ENCODE assay signal across 26 cellular contexts in genomic region chr5:108238936-108239887, GRCh38.
A peak's percentile ranks its signal among the peaks of the same experiment; 100 is the strongest.
DNase-seq lines count a peak whose midpoint lies in the region; ATAC-seq and TF ChIP-seq lines count a peak whose summit lies in the region.
"Had no signal": no experiment of that assay in that cellular context is flagged by ENCODE, and none has a peak within 500 bp of the region (broad histone marks: within the 10 kb centered on the region; RNA-seq: fewer than 3 reads in every experiment).

No MANE protein-coding gene starts in this region.

- H3F3A ChIP-seq in GM23338 (replicated peaks; ENCODE audit: low read depth), result no peaks in the 10 kb centered on the region

- peaks cover 8% of the 10 kb centered on the region; the same call in 1 of the 2 replicates for H3K9me2 ChIP-seq in GM23338 (ENCODE audit: insufficient read depth)

- peak overlapping the region; percentile 38; the same call in 1 of the 2 replicates for H2AFZ ChIP-seq in GM23338

- intact Hi-C loops in esophagus squamous epithelium (cut with DNase I), result no loop called here

- DNase-seq in A172 (ENCODE audit: low spot score) (peak; percentile 24), GM23338 (ENCODE audit: low spot score) (peak; percentile 57), NCI-H226 (peak; percentile 21), epithelial cell of esophagus (ENCODE audit: low read depth) (peak; percentile 29), esophagus squamous epithelium (lab: John Stamatoyannopoulos, UW) (no peak), GM10266 (ENCODE audit: extremely low spot score) (no peak), ureter (ENCODE audit: low spot score) (no peak)
- no peak for DNase-seq in effector CD4-positive, alpha-beta T cell
- DNase-seq: activated CD4-positive, CD25-positive, alpha-beta regulatory T cell; activated CD8-positive, alpha-beta T cell treated with anti-CD3 and anti-CD28 coated beads for 36 hours; activated naive CD4-positive, alpha-beta T cell treated with Interleukin-2 at 50 U/mL for 16 hours; activated T-cell treated with anti-CD3 and anti-CD28 coated beads, Interleukin-2, amount 50 U/mL, for 1 hour; CD4-positive, alpha-beta T cell; cerebellar nuclear complex; DMS53; effector memory CD4-positive, alpha-beta T cell; kidney glomerular epithelial cell; mesenchymal stem cell; naive thymus-derived CD8-positive, alpha-beta T cell; NCI-H1436 treated with DMSO at 0.1 percent for 48 hours; NCI-H524 treated with DMSO at 0.1 percent for 48 hours; OCI-M1; ovary; stimulated activated naive CD4-positive, alpha-beta T cell treated with Interleukin-2 at 50 U/mL for 16 hours; T-helper 17 cell had no signal

- no peak overlapping the region for H3K4me3 Mint-ChIP-seq in GM23338
- H3K4me3 Mint-ChIP-seq: activated CD8-positive, alpha-beta T cell treated with anti-CD3 and anti-CD28 coated beads for 36 hours; CD4-positive, alpha-beta T cell; naive thymus-derived CD8-positive, alpha-beta T cell; T-helper 17 cell had no signal

- peak in 1 of 2 experiments; percentile 2; a peak in 1 of 4 replicates for TF ChIP-seq CTCF in GM23338 (conservative IDR thresholded peaks at IDR 0.05; ENCODE audit: low read depth in 2 of 2)
- TF ChIP-seq CTCF in epithelial cell of esophagus (IDR thresholded peaks at IDR 0.05; ENCODE audit: insufficient read depth, low read depth, low read length, missing control alignments), result no peak
- TF ChIP-seq CTCF in esophagus squamous epithelium (IDR thresholded peaks at IDR 0.05), result no peak
- no peak for TF ChIP-seq CTCF in GM10266 (IDR thresholded peaks at IDR 0.05; ENCODE audit: control insufficient read depth, insufficient read depth, low read depth, missing control alignments)

- H3K27ac ChIP-seq in GM23338 (ENCODE audit: low read depth) (no peak overlapping the region), esophagus squamous epithelium (no peak overlapping the region)
- H3K27ac ChIP-seq: ovary, thyroid gland had no signal

- no peaks in the 10 kb centered on the region for H3K9me3 Mint-ChIP-seq in GM23338
- H3K9me3 Mint-ChIP-seq: activated CD8-positive, alpha-beta T cell treated with anti-CD3 and anti-CD28 coated beads for 36 hours had no signal

- H3K27me3 ChIP-seq in GM23338 (ENCODE audit: insufficient read depth) (no peaks in the 10 kb centered on the region), esophagus squamous epithelium (no peaks in the 10 kb centered on the region)
- H3K27me3 ChIP-seq: ovary, thyroid gland had no signal

- H3K27me3 Mint-ChIP-seq in GM23338 (ENCODE audit: insufficient read depth, low read depth, poor library complexity), result peaks cover 6% of the 10 kb centered on the region
- H3K27me3 Mint-ChIP-seq: activated CD8-positive, alpha-beta T cell treated with anti-CD3 and anti-CD28 coated beads for 36 hours; CD4-positive, alpha-beta T cell; naive thymus-derived CD8-positive, alpha-beta T cell; T-helper 17 cell had no signal

- no peak overlapping the region for H3K4me2 ChIP-seq in GM23338

- H3K36me3 ChIP-seq in GM23338 (ENCODE audit: insufficient read depth) (no peaks in the 10 kb centered on the region), esophagus squamous epithelium (no peaks in the 10 kb centered on the region)
- H3K36me3 ChIP-seq: ovary, thyroid gland had no signal

- H3K4me1 ChIP-seq in GM23338 (ENCODE audit: insufficient read depth) (no peaks in the 10 kb centered on the region; the same call in 1 of the 2 replicates), esophagus squamous epithelium (no peaks in the 10 kb centered on the region)
- H3K4me1 ChIP-seq: thyroid gland had no signal

- H3K4me3 ChIP-seq in GM23338, result no peak overlapping the region
- no peak overlapping the region for H3K4me3 ChIP-seq in epithelial cell of esophagus (ENCODE audit: low read length)
- no peak overlapping the region for H3K4me3 ChIP-seq in esophagus squamous epithelium
- H3K4me3 ChIP-seq: ovary, thyroid gland had no signal

- peak; percentile 98 for ATAC-seq in GM23338
- ATAC-seq: activated CD8-positive, alpha-beta T cell treated with anti-CD3 and anti-CD28 coated beads for 36 hours; naive thymus-derived CD8-positive, alpha-beta T cell; T-helper 17 cell had no signal

- no peaks in the 10 kb centered on the region for H3K9me3 ChIP-seq in esophagus squamous epithelium
- H3K9me3 ChIP-seq: ovary, thyroid gland had no signal

- TF ChIP-seq POLR2A in esophagus squamous epithelium (IDR thresholded peaks at IDR 0.05), result no peak

- peaks cover 13% of the 10 kb centered on the region for H3K4me1 Mint-ChIP-seq in GM23338

- no peaks in the 10 kb centered on the region for H3K36me3 Mint-ChIP-seq in GM23338 (ENCODE audit: low read depth)

- H3K79me2 ChIP-seq in GM23338 (replicated peaks; ENCODE audit: insufficient read depth), result no peaks in the 10 kb centered on the region

- H4K20me1 ChIP-seq in GM23338 (replicated peaks; ENCODE audit: insufficient read depth), result no peaks in the 10 kb centered on the region

- peak overlapping the region; percentile 46 for H3K27ac Mint-ChIP-seq in GM23338
- H3K27ac Mint-ChIP-seq: activated CD8-positive, alpha-beta T cell treated with anti-CD3 and anti-CD28 coated beads for 36 hours; CD4-positive, alpha-beta T cell; naive thymus-derived CD8-positive, alpha-beta T cell; T-helper 17 cell had no signal

- WGBS in esophagus squamous epithelium, 2 donors, result 80 to 86% methylated on average over 8 to 9 of the region's 10 CpGs

TF ChIP-seq in GM23338, 12 proteins besides CTCF, POLR2A, EP300 and RAD21 (continues in another document):
- TF ChIP-seq REST (IDR thresholded peaks at IDR 0.05; ENCODE audit: unreplicated experiment), result no peak
- no peak for TF ChIP-seq ZNF331 (CRISPR knock-in tag; IDR thresholded peaks at IDR 0.05; ENCODE audit: low read depth)
- TF ChIP-seq JUNB (IDR thresholded peaks at IDR 0.05; ENCODE audit: unreplicated experiment), result no peak
- TF ChIP-seq EZH2phosphoT487 (IDR thresholded peaks at IDR 0.05; ENCODE audit: unreplicated experiment), result no peak
- TF ChIP-seq CREB1 (CRISPR knock-in tag; IDR thresholded peaks at IDR 0.05; ENCODE audit: low read depth), result no peak
- no peak for TF ChIP-seq POLR2AphosphoS5 (IDR thresholded peaks at IDR 0.05; ENCODE audit: low read depth)
- TF ChIP-seq EZH2 (IDR thresholded peaks at IDR 0.05; ENCODE audit: low read depth, unreplicated experiment), result no peak
- TF ChIP-seq ZNF114 (CRISPR knock-in tag; IDR thresholded peaks at IDR 0.05), result no peak
- TF ChIP-seq NANOG (IDR thresholded peaks at IDR 0.05; ENCODE audit: borderline replicate concordance), result no peak
- no peak for TF ChIP-seq STAT1 (IDR thresholded peaks at IDR 0.05; ENCODE audit: unreplicated experiment)

Comparison
In these comparisons a context has a peak if more than half of its experiments do, and no peak if none do; other contexts are left out.
1. DNase-seq: peak in A172 (single experiment), GM23338 (single experiment), NCI-H226 (single experiment) and epithelial cell of esophagus (single experiment); none in esophagus squamous epithelium (single experiment), GM10266 (single experiment), effector CD4-positive, alpha-beta T cell (single experiment) and ureter (single experiment).